Comparison of ENCODE assay signal across 8 cellular contexts in the genomic region with DNA sequence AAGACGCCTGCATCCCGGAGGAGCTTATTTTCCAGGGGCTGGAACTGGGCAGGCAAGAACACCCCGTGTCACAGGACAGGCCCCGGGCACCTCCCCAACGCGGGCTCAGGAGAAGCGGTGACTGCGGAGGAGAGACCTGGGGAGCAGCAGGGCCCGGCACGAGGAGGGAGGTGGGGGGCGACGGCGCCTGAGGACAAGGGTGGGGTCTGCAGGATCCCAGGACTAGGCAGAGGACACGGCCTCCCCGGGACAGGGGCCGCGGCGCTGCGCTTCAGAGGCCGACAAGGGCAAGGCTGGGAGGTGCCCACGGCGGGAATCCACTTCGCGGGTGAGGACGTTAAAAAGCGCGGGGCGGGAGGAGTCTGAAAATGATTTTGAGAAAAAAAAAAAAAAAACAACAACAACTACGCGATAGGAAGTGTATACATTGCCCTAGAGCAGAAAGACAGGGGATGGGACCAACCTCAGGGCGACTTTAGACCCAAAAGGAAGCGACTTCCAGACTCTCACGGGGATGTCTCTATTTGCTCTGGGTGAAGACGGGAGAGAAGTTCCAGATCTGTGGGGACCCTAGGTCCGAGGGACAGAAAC. TPM values are rescaled to one million over a fixed set of nuclear protein-coding genes. Genes with fewer than 3 reads are reported as not detected.
A peak's percentile ranks its signal among the peaks of the same experiment; 100 is the strongest.
DNase-seq lines count a peak whose midpoint lies in the region; ATAC-seq and TF ChIP-seq lines count a peak whose summit lies in the region.

No MANE protein-coding gene starts in this region.

- peaks cover 13% of the 10 kb centered on the region for H3K36me3 Mint-ChIP-seq in activated naive CD8-positive, alpha-beta T cell treated with anti-CD3 and anti-CD28 coated beads, Interleukin-2, amount 50 U/mL, for 24 hours (ENCODE audit: low read depth)

- H3K27ac Mint-ChIP-seq in activated naive CD8-positive, alpha-beta T cell treated with anti-CD3 and anti-CD28 coated beads, Interleukin-2, amount 50 U/mL, for 24 hours, result peak overlapping the region; percentile 88

- under 1% methylated on average over 35 of the region's 35 CpGs for WGBS in right cardiac atrium

- BruUV-seq in Panc1 (replicated peaks; lab: Mats Ljungman, UMichigan), result no TSS peak

- no peaks in the 10 kb centered on the region for H3K27me3 Mint-ChIP-seq in activated naive CD8-positive, alpha-beta T cell treated with anti-CD3 and anti-CD28 coated beads, Interleukin-2, amount 50 U/mL, for 24 hours

- H3K9me3 Mint-ChIP-seq in activated naive CD8-positive, alpha-beta T cell treated with anti-CD3 and anti-CD28 coated beads, Interleukin-2, amount 50 U/mL, for 24 hours, result peaks cover 4% of the 10 kb centered on the region

- CTCF ChIA-PET in Panc1 (lab: Charles Lee), result no interaction called here

- ATAC-seq in HG02623 (IDR thresholded peaks at IDR 0.05; ENCODE audit: unreplicated experiment) (peak; percentile 11), Panc1 (peak; percentile 55), right cardiac atrium (peak; percentile 63 to 72), sciatic nerve (peak; percentile 72)
- ATAC-seq in activated naive CD8-positive, alpha-beta T cell treated with anti-CD3 and anti-CD28 coated beads, Interleukin-2, amount 50 U/mL, for 24 hours, result peak; percentile 44

- H3K4me3 Mint-ChIP-seq in activated naive CD8-positive, alpha-beta T cell treated with anti-CD3 and anti-CD28 coated beads, Interleukin-2, amount 50 U/mL, for 24 hours, result peak overlapping the region; percentile 86

- no peaks in the 10 kb centered on the region for H3K36me3 ChIP-seq in Panc1 (ENCODE audit: control insufficient read depth, insufficient read depth, low read length)

- H3K4me1 Mint-ChIP-seq in activated naive CD8-positive, alpha-beta T cell treated with anti-CD3 and anti-CD28 coated beads, Interleukin-2, amount 50 U/mL, for 24 hours, result peaks cover 34% of the 10 kb centered on the region

- TF ChIP-seq CTCF in GM10266 (IDR thresholded peaks at IDR 0.05; ENCODE audit: control insufficient read depth, insufficient read depth, low read depth, missing control alignments) (no peak), Panc1 (IDR thresholded peaks at IDR 0.05) (no peak)

- H3K4me3 ChIP-seq in Panc1 (ENCODE audit: low read depth in 2 of 2, low read length in 2 of 2) (peak overlapping the region; percentile 83 to 91), right cardiac atrium (ENCODE audit: low read length) (peak overlapping the region; percentile 62)

- H3K9me3 ChIP-seq in Panc1 (ENCODE audit: control insufficient read depth, insufficient read depth, low read depth, low read length) (no peaks in the 10 kb centered on the region), right cardiac atrium (ENCODE audit: control insufficient read depth, low read length) (no peaks in the 10 kb centered on the region)

- in situ Hi-C loops in Panc1 (cut with HindIII; ENCODE audit: low pct_unique_long_range_greater_than_20kb, low sequenced_read_pairs), result no loop called here

- H3K4me1 ChIP-seq in Panc1 (ENCODE audit: control insufficient read depth, insufficient read depth, low read length) (peaks cover 8% of the 10 kb centered on the region), right cardiac atrium (ENCODE audit: control insufficient read depth, insufficient read depth, low read length) (no peaks in the 10 kb centered on the region)

- DNase-seq in GM10266 (ENCODE audit: extremely low spot score) (peak; percentile 45), Panc1 (ENCODE audit: low read depth, low spot score) (no peak), right cardiac atrium (peak; percentile 49 to 84 (median 80)), sciatic nerve (ENCODE audit: low spot score) (peak; percentile 68), SHP77 treated with DMSO at 0.1 percent for 48 hours (lab: John Stamatoyannopoulos, UW) (no peak)
- DNase-seq in activated naive CD8-positive, alpha-beta T cell treated with anti-CD3 and anti-CD28 coated beads, Interleukin-2, amount 50 U/mL, for 24 hours, result peak; percentile 35
- no peak for DNase-seq in NK-92 treated with Interleukin-12 subunit alpha and Interleukin-12 subunit beta, amount 100 ng/mL, for 24 hours (lab: John Stamatoyannopoulos, UW)

- no peaks in the 10 kb centered on the region for H3K27me3 ChIP-seq in Panc1 (ENCODE audit: control insufficient read depth, insufficient read depth, low read length)
- no peaks in the 10 kb centered on the region for H3K27me3 ChIP-seq in right cardiac atrium (ENCODE audit: control insufficient read depth, insufficient read depth)

- intact Hi-C loops in Panc1 (cut with micrococcal nuclease; ENCODE audit: unreplicated experiment) (no loop called here), right cardiac atrium (cut with DNase I) (no loop called here), sciatic nerve (cut with DNase I) (loop anchor here (10.0 kb wide), 1 partner anchor 85 kb away; no protein-coding TSS in a partner anchor)

- POLR2A ChIA-PET in Panc1 (lab: Charles Lee), result no interaction called here

- H3K27ac ChIP-seq in Panc1 (ENCODE audit: low read length), result peak overlapping the region; percentile 93
- H3K27ac ChIP-seq in right cardiac atrium (ENCODE audit: low read length), result peak overlapping the region; percentile 69

RNA-seq across cellular contexts. Expression of gene ZNF611, which starts 44.9 kb away (rescaled TPM):
- total RNA-seq in Panc1 (2021; ENCODE audit: unreplicated experiment) (16.6 TPM), right cardiac atrium (10 to 100 TPM in 1 of 4 donors, 1 to 10 TPM in 3; 8.8 to 12.1 (median 9.3) TPM), sciatic nerve (26.6 TPM)
- polyA plus RNA-seq in Panc1 (2012; ENCODE audit: insufficient read length), result 2.6 TPM
- 5.9 TPM for polyA plus RNA-seq in right cardiac atrium

RNA-seq across cellular contexts. Expression of gene ZNF83, which starts 51.7 kb away (rescaled TPM):
- 31.9 TPM for total RNA-seq in Panc1 (2021; ENCODE audit: unreplicated experiment)
- 11.7 TPM for polyA plus RNA-seq in Panc1 (2012; ENCODE audit: insufficient read length)
- 10 to 100 TPM; 19.2 to 27.4 (median 22.5) TPM for total RNA-seq in right cardiac atrium
- polyA plus RNA-seq in right cardiac atrium, result 24.9 TPM
- total RNA-seq in sciatic nerve, result 68.6 TPM

Comparison
In these comparisons a context has a peak if more than half of its experiments do, and no peak if none do; other contexts are left out.
1. DNase-seq: peak in GM10266 (single experiment), activated naive CD8-positive, alpha-beta T cell treated with anti-CD3 and anti-CD28 coated beads, Interleukin-2, amount 50 U/mL, for 24 hours (single experiment), right cardiac atrium (3 of 3) and sciatic nerve (single experiment); none in Panc1 (single experiment), NK-92 treated with Interleukin-12 subunit alpha and Interleukin-12 subunit beta, amount 100 ng/mL, for 24 hours (single experiment) and SHP77 treated with DMSO at 0.1 percent for 48 hours (single experiment).
2. ATAC-seq: peak in every context shown above with its lines; median percentile 72 in sciatic nerve; 68 in right cardiac atrium; 55 in Panc1; 44 in activated naive CD8-positive, alpha-beta T cell treated with anti-CD3 and anti-CD28 coated beads, Interleukin-2, amount 50 U/mL, for 24 hours; 11 in HG02623.